In the genomic region with DNA sequence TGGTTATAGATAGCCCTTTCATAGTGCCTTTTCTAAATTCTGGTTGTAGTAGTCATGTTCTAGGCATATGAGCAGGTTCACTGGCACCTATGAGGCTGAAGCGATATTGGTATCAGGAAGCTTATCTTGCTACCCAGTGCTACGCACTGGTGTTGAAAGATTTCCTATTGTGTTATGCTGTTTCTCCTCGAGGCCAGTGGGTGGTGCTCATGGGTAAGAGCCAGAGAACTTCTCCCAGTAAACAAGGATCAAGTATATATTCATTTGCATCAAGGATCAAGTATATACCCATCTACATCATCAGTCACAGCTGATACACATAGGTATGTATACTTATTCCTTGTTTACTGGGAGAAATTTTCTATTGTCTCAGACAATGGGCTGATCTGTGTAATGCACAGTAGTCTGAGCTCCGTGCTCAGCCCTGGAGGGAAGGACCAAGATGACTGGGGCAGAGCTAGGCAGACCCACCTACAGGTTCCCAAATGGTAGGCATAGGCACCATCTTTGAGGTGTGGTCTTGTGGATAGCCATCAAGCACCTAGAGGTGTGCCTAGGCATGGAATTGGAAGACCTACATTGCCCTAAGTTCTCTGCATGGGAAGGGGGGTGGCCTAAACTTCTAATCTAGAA, we compare ENCODE assay signal across 12 cellular contexts.
DNase-seq lines count a peak whose midpoint lies in the region; ATAC-seq and TF ChIP-seq lines count a peak whose summit lies in the region.
"Had no signal": no experiment of that assay in that cellular context is flagged by ENCODE, and none has a peak within 500 bp of the region (broad histone marks: within the 10 kb centered on the region; RNA-seq: fewer than 3 reads in every experiment).

No MANE protein-coding gene starts in this region.

- DNase-seq in MCF 10A (ENCODE audit: unreplicated experiment): peak; percentile 17
- DNase-seq in breast epithelium (ENCODE audit: low spot score in 2 of 2): no peak
- peak in 26 of 42 donors; percentile 6 to 77 (median 32) for DNase-seq in head of caudate nucleus
- DNase-seq in activated naive CD4-positive, alpha-beta T cell treated with anti-CD3 and anti-CD28 coated beads, Interleukin-2, amount 50 U/mL, for 72 hours (ENCODE audit: low spot score in 2 of 2): no peak
- DNase-seq in cerebellar cortex (ENCODE audit: low spot score): no peak
- DNase-seq: activated T-cell treated with anti-CD3 and anti-CD28 coated beads, Interleukin-2, amount 50 U/mL, for 24 hours; heart left ventricle; NCI-H345 had no signal

- no peak overlapping the region for H3K27ac Mint-ChIP-seq in MCF 10A (ENCODE audit: low read depth, unreplicated experiment)
- H3K27ac Mint-ChIP-seq in activated naive CD4-positive, alpha-beta T cell treated with anti-CD3 and anti-CD28 coated beads, Interleukin-2, amount 50 U/mL, for 72 hours: no peak overlapping the region
- H3K27ac Mint-ChIP-seq: activated T-cell treated with anti-CD3 and anti-CD28 coated beads, Interleukin-2, amount 50 U/mL, for 24 hours had no signal

- peaks cover 12 to 45% of the 10 kb centered on the region in 2 donors for H3K9me3 ChIP-seq in breast epithelium
- peaks cover 11% of the 10 kb centered on the region; the same call in 1 of the 2 replicates for H3K9me3 ChIP-seq in OCI-LY1 (ENCODE audit: low read length)
- H3K9me3 ChIP-seq: SJCRH30 had no signal

- peak; percentile 9 for TF ChIP-seq CTCF in MCF 10A (IDR thresholded peaks at IDR 0.05; ENCODE audit: unreplicated experiment)
- no peak for TF ChIP-seq CTCF in breast epithelium (IDR thresholded peaks at IDR 0.05)
- TF ChIP-seq CTCF in OCI-LY1 (IDR thresholded peaks at IDR 0.05; ENCODE audit: low read length): peak; percentile 45; the same call in 1 of the 2 replicates

- H3K4me3 Mint-ChIP-seq in MCF 10A (ENCODE audit: unreplicated experiment): no peak overlapping the region
- H3K4me3 Mint-ChIP-seq: activated T-cell treated with anti-CD3 and anti-CD28 coated beads, Interleukin-2, amount 50 U/mL, for 24 hours had no signal

- H3K36me3 Mint-ChIP-seq in MCF 10A (ENCODE audit: insufficient read depth, unreplicated experiment): no peaks in the 10 kb centered on the region
- peaks cover 0 to 24% of the 10 kb centered on the region in 2 donors for H3K36me3 Mint-ChIP-seq in activated naive CD4-positive, alpha-beta T cell treated with anti-CD3 and anti-CD28 coated beads, Interleukin-2, amount 50 U/mL, for 72 hours

- H3F3A ChIP-seq in OCI-LY1 (ENCODE audit: insufficient read depth, low read length): no peaks in the 10 kb centered on the region

- no TSS peak for BruUV-seq in MCF 10A (replicated peaks; lab: Mats Ljungman, UMichigan)

- ATAC-seq in HG02852 (IDR thresholded peaks at IDR 0.05; ENCODE audit: unreplicated experiment) (no peak), HG03280 (IDR thresholded peaks at IDR 0.05; ENCODE audit: unreplicated experiment) (no peak)
- no peak for ATAC-seq in activated naive CD4-positive, alpha-beta T cell treated with anti-CD3 and anti-CD28 coated beads, Interleukin-2, amount 50 U/mL, for 72 hours
- ATAC-seq: heart left ventricle had no signal

- no peaks in the 10 kb centered on the region for H3K27me3 Mint-ChIP-seq in MCF 10A (ENCODE audit: insufficient read depth, unreplicated experiment)
- H3K27me3 Mint-ChIP-seq: activated T-cell treated with anti-CD3 and anti-CD28 coated beads, Interleukin-2, amount 50 U/mL, for 24 hours had no signal

- no peaks in the 10 kb centered on the region for H3K4me1 ChIP-seq in breast epithelium
- H3K4me1 ChIP-seq in OCI-LY1 (ENCODE audit: insufficient read depth, low read length, severe bottlenecking): no peaks in the 10 kb centered on the region
- H3K4me1 ChIP-seq: heart left ventricle, SJCRH30 had no signal

- intact Hi-C loops in MCF 10A (cut with micrococcal nuclease) (loop anchor here (5.0 kb wide), 1 partner anchor 607 kb away; no protein-coding TSS in a partner anchor), breast epithelium (cut with DNase I; ENCODE audit: low total_unique reads) (no loop called here), head of caudate nucleus (cut with DNase I) (loop anchor here (10.0 kb wide), 1 partner anchor 604 kb away; no protein-coding TSS in a partner anchor)

- H3K4me3 ChIP-seq in breast epithelium: no peak overlapping the region
- no peak overlapping the region for H3K4me3 ChIP-seq in OCI-LY1 (ENCODE audit: low read depth, low read length, poor library complexity, severe bottlenecking)
- H3K4me3 ChIP-seq: heart left ventricle, SJCRH30 had no signal

- H3K4me2 ChIP-seq in OCI-LY1 (ENCODE audit: low read length): no peak overlapping the region

- POLR2A ChIA-PET in MCF 10A (lab: Yijun Ruan, JAX): no interaction called here

- H4K20me1 ChIP-seq in OCI-LY1 (ENCODE audit: insufficient read depth, low read length): no peaks in the 10 kb centered on the region

- H3K4me1 Mint-ChIP-seq in MCF 10A (ENCODE audit: insufficient read depth, unreplicated experiment): no peaks in the 10 kb centered on the region

- H3K36me3 ChIP-seq in breast epithelium (peaks cover 5% of the 10 kb centered on the region), OCI-LY1 (ENCODE audit: insufficient read depth, low read length) (no peaks in the 10 kb centered on the region)
- H3K36me3 ChIP-seq: heart left ventricle, SJCRH30 had no signal

- no peak overlapping the region for H2AFZ ChIP-seq in OCI-LY1 (ENCODE audit: low read length)

- no peaks in the 10 kb centered on the region for H3K9me2 ChIP-seq in OCI-LY1 (ENCODE audit: low read depth, low read length)

- H3K79me2 ChIP-seq in OCI-LY1 (ENCODE audit: insufficient read depth, low read length): no peaks in the 10 kb centered on the region

- TF ChIP-seq POLR2A in breast epithelium (IDR thresholded peaks at IDR 0.05): no peak

- H3K9ac ChIP-seq in OCI-LY1 (ENCODE audit: low read length): no peak overlapping the region

- H3K27ac ChIP-seq in breast epithelium (no peak overlapping the region), OCI-LY1 (ENCODE audit: low read depth, low read length, poor library complexity, severe bottlenecking) (no peak overlapping the region)
- H3K27ac ChIP-seq: heart left ventricle, SJCRH30 had no signal

- CTCF ChIA-PET in MCF 10A (lab: Yijun Ruan, JAX): interaction anchor here (0.6 kb wide), 1 partner anchor 604 kb away, joined by 3 read pairs; no protein-coding TSS in a partner anchor

- H3K27me3 ChIP-seq in breast epithelium: no peaks in the 10 kb centered on the region
- H3K27me3 ChIP-seq in OCI-LY1 (ENCODE audit: insufficient read depth, low read length): no peaks in the 10 kb centered on the region
- H3K27me3 ChIP-seq: heart left ventricle, SJCRH30 had no signal

- H3K9me3 Mint-ChIP-seq in MCF 10A (ENCODE audit: unreplicated experiment): peaks cover 27% of the 10 kb centered on the region
- peaks cover 28 to 35% of the 10 kb centered on the region in 2 donors for H3K9me3 Mint-ChIP-seq in activated naive CD4-positive, alpha-beta T cell treated with anti-CD3 and anti-CD28 coated beads, Interleukin-2, amount 50 U/mL, for 72 hours

Comparison
In these comparisons a context has a peak if more than half of its experiments do, and no peak if none do; other contexts are left out.
1. DNase-seq: peak in MCF 10A (single experiment) and head of caudate nucleus (26 of 42); none in breast epithelium (0 of 2), activated naive CD4-positive, alpha-beta T cell treated with anti-CD3 and anti-CD28 coated beads, Interleukin-2, amount 50 U/mL, for 72 hours (0 of 2) and cerebellar cortex (single experiment).
2. CTCF ChIP-seq: peak in MCF 10A (single experiment) and OCI-LY1 (single experiment); none in breast epithelium (0 of 3).